In genomic region chr10:103894454-103894853, GRCh38 we compare ENCODE assay signal across 10 cellular contexts. TPM values are rescaled to one million over a fixed set of nuclear protein-coding genes. Genes with fewer than 3 reads are reported as not detected.
A peak's percentile ranks its signal among the peaks of the same experiment; 100 is the strongest.
DNase-seq lines count a peak whose midpoint lies in the region; ATAC-seq and TF ChIP-seq lines count a peak whose summit lies in the region.
"Had no signal": no experiment of that assay in that cellular context is flagged by ENCODE, and none has a peak within 500 bp of the region (broad histone marks: within the 10 kb centered on the region; RNA-seq: fewer than 3 reads in every experiment).

No MANE protein-coding gene starts in this region.

- peaks cover 52% of the 10 kb centered on the region for H3K4me1 Mint-ChIP-seq in activated T-cell treated with anti-CD3 and anti-CD28 coated beads, Interleukin-2, amount 50 U/mL, for 72 hours (ENCODE audit: low read depth)
- H3K4me1 Mint-ChIP-seq in chondrocyte (ENCODE audit: low read depth) = peaks cover 33% of the 10 kb centered on the region
- peaks cover 36% of the 10 kb centered on the region for H3K4me1 Mint-ChIP-seq in type B pancreatic cell (ENCODE audit: unreplicated experiment)

- peak overlapping the region; percentile 42 to 56 for H3K4me3 Mint-ChIP-seq in activated T-cell treated with anti-CD3 and anti-CD28 coated beads, Interleukin-2, amount 50 U/mL, for 72 hours
- H3K4me3 Mint-ChIP-seq in chondrocyte (ENCODE audit: unreplicated experiment) = no peak overlapping the region
- peak overlapping the region; percentile 40 for H3K4me3 Mint-ChIP-seq in type B pancreatic cell

- no peak for DNase-seq in activated T-cell treated with anti-CD3 and anti-CD28 coated beads, Interleukin-2, amount 50 U/mL, for 72 hours
- DNase-seq in activated T-cell treated with anti-CD3 and anti-CD28 coated beads for 4 hours (no peak), chondrocyte (ENCODE audit: low spot score) (no peak), lung microvascular endothelial cell (ENCODE audit: low read depth in 2 of 2) (peak; percentile 36 to 78), type B pancreatic cell (ENCODE audit: extremely low spot score, unreplicated experiment) (no peak), anterior cingulate cortex (lab: John Stamatoyannopoulos, UW) (no peak)
- DNase-seq: activated CD8-positive, alpha-beta memory T cell treated with anti-CD3 and anti-CD28 coated beads for 24 hours; Karpas-422 had no signal

- ATAC-seq in activated T-cell treated with anti-CD3 and anti-CD28 coated beads, Interleukin-2, amount 50 U/mL, for 72 hours (replicated peaks in 1 of 2) = no peak
- no peak for ATAC-seq in GM18868 (IDR thresholded peaks at IDR 0.05; ENCODE audit: unreplicated experiment)
- no peak for ATAC-seq in HG02973 (IDR thresholded peaks at IDR 0.05; ENCODE audit: unreplicated experiment)

- peak overlapping the region; percentile 97 for H3K27ac Mint-ChIP-seq in activated T-cell treated with anti-CD3 and anti-CD28 coated beads, Interleukin-2, amount 50 U/mL, for 72 hours
- H3K27ac Mint-ChIP-seq in chondrocyte (ENCODE audit: unreplicated experiment) (peak overlapping the region; percentile 49), type B pancreatic cell (peak overlapping the region; percentile 91)

- no peaks in the 10 kb centered on the region for H3K9me3 Mint-ChIP-seq in activated T-cell treated with anti-CD3 and anti-CD28 coated beads, Interleukin-2, amount 50 U/mL, for 72 hours
- H3K9me3 Mint-ChIP-seq in chondrocyte (ENCODE audit: low read depth) = no peaks in the 10 kb centered on the region
- no peaks in the 10 kb centered on the region for H3K9me3 Mint-ChIP-seq in type B pancreatic cell

- peaks cover 11 to 13% of the 10 kb centered on the region in 2 donors for H3K36me3 Mint-ChIP-seq in activated T-cell treated with anti-CD3 and anti-CD28 coated beads, Interleukin-2, amount 50 U/mL, for 72 hours (ENCODE audit: insufficient read depth in 2 of 2)
- H3K36me3 Mint-ChIP-seq in chondrocyte (ENCODE audit: low read depth) = peaks cover 14% of the 10 kb centered on the region
- peaks cover 23% of the 10 kb centered on the region for H3K36me3 Mint-ChIP-seq in type B pancreatic cell

- H3K27me3 Mint-ChIP-seq in activated T-cell treated with anti-CD3 and anti-CD28 coated beads, Interleukin-2, amount 50 U/mL, for 72 hours (ENCODE audit: low read depth) = no peaks in the 10 kb centered on the region
- H3K27me3 Mint-ChIP-seq in chondrocyte (ENCODE audit: low read depth) = no peaks in the 10 kb centered on the region
- no peaks in the 10 kb centered on the region for H3K27me3 Mint-ChIP-seq in type B pancreatic cell

- TF ChIP-seq CTCF in chondrocyte (IDR thresholded peaks at IDR 0.05) = no peak
- TF ChIP-seq CTCF in type B pancreatic cell (conservative IDR thresholded peaks at IDR 0.05) = no peak

RNA-seq across cellular contexts. Expression of gene STN1, which starts 23.5 kb away (rescaled TPM):
- total RNA-seq in activated T-cell treated with anti-CD3 and anti-CD28 coated beads, Interleukin-2, amount 50 U/mL, for 72 hours = 10 to 100 TPM; 52.0 to 57.7 TPM
- total RNA-seq in chondrocyte (15.8 to 22.5 TPM (median 20.4 TPM) in 3 replicates), lung microvascular endothelial cell (24.2 and 31.0 TPM in 2 replicates), type B pancreatic cell (ENCODE audit: low replicate concordance) (33.0 and 75.1 TPM in 2 replicates)

RNA-seq across cellular contexts. Expression of gene SH3PXD2A, which starts 39.1 kb away (rescaled TPM):
- 10 to 100 TPM in 1 of 2 donors, 1 to 10 TPM in 1; 7.8 to 10.2 TPM for total RNA-seq in activated T-cell treated with anti-CD3 and anti-CD28 coated beads, Interleukin-2, amount 50 U/mL, for 72 hours
- total RNA-seq in chondrocyte (40.2 to 46.0 TPM (median 45.7 TPM) in 3 replicates), lung microvascular endothelial cell (0.99 and 2.0 TPM in 2 replicates), type B pancreatic cell (ENCODE audit: low replicate concordance) (22.3 and 38.6 TPM in 2 replicates)

Comparison
In these comparisons a context has a peak if more than half of its experiments do, and no peak if none do; other contexts are left out.
1. DNase-seq: peak in lung microvascular endothelial cell (2 of 2); none in activated T-cell treated with anti-CD3 and anti-CD28 coated beads, Interleukin-2, amount 50 U/mL, for 72 hours (0 of 2), activated T-cell treated with anti-CD3 and anti-CD28 coated beads for 4 hours (single experiment), chondrocyte (single experiment), type B pancreatic cell (single experiment) and anterior cingulate cortex (0 of 58).
2. Peak in every context shown above with its lines, with median percentiles within 50 percentile points of each other: H3K27ac Mint-ChIP-seq.